ENCODE assay signal across 16 cellular contexts in the genomic region with DNA sequence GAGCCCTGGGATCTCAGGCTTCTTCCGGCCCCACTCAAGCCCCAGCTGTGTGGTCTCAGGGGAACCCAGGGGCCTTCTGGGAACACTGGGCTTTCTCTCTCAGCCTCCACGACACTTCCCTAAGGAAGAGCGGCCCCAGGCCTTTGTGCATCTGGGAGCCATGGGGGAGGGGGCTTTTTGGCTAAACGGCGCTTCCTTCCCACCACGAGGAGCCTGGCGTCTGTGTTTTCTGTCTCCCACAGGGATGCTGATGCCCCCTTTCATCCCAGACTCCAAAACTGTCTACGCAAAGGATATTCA. TPM values are rescaled to one million over a fixed set of nuclear protein-coding genes. Genes with fewer than 3 reads are reported as not detected.
DNase-seq lines count a peak whose midpoint lies in the region; ATAC-seq and TF ChIP-seq lines count a peak whose summit lies in the region.
"Had no signal": no experiment of that assay in that cellular context is flagged by ENCODE, and none has a peak within 500 bp of the region (broad histone marks: within the 10 kb centered on the region; RNA-seq: fewer than 3 reads in every experiment).

No MANE protein-coding gene starts in this region.

- no peak overlapping the region for H3K9ac ChIP-seq in neuronal stem cell (ENCODE audit: low read depth, low read length, poor library complexity)

- peaks cover 0 to 9% of the 10 kb centered on the region in 2 donors for H3K9me3 ChIP-seq in neuronal stem cell (replicated peaks in 1 of 2; ENCODE audit: control insufficient read depth in 2 of 2, insufficient read depth in 1 of 2, low read depth in 1 of 2, low read length in 2 of 2)
- no peaks in the 10 kb centered on the region for H3K9me3 ChIP-seq in spleen
- H3K9me3 ChIP-seq: A549 had no signal

- ATAC-seq in Right ventricle myocardium superior (ENCODE audit: poor library complexity) (no peak), Right ventricle myocardium inferior (no peak)
- ATAC-seq: A549; CD8-positive, alpha-beta T cell had no signal

- no peak overlapping the region for H3K14ac ChIP-seq in neuronal stem cell (ENCODE audit: low read length)

- H3K36me3 ChIP-seq in neuronal stem cell (replicated peaks in 1 of 2; ENCODE audit: control insufficient read depth in 2 of 2, insufficient read depth in 2 of 2, low read length in 2 of 2) (peaks cover 0 to 2% of the 10 kb centered on the region in 2 donors), spleen (no peaks in the 10 kb centered on the region)

- H2BK15ac ChIP-seq in neuronal stem cell (ENCODE audit: low read length): no peak overlapping the region

- H2BK5ac ChIP-seq in neuronal stem cell (ENCODE audit: low read length): no peak overlapping the region

- WGBS in neuronal stem cell (ENCODE audit: extremely low coverage in 2 of 2, insufficient read length in 2 of 2, insufficient replicate concordance in 1 of 2), 2 donors: no CpG with 5 or more reads among the region's 8 CpGs
- WGBS in spleen, 5 donors: 73 to 76% (median 75%) methylated on average over 8 of the region's 8 CpGs

- H2BK120ac ChIP-seq in neuronal stem cell (ENCODE audit: low read depth, low read length): no peak overlapping the region

- intact Hi-C loops in Right ventricle myocardium superior (cut with DNase I) (no loop called here), Right ventricle myocardium inferior (cut with DNase I) (no loop called here), spleen (cut with DNase I; ENCODE audit: low total_unique reads) (no loop called here)

- no peak for TF ChIP-seq CTCF in spleen (IDR thresholded peaks at IDR 0.05 in 8 of 11, conservative IDR thresholded peaks at IDR 0.05 in 3 of 11)

- no peak overlapping the region for H3K4me2 ChIP-seq in neuronal stem cell (ENCODE audit: insufficient read depth, low read length, poor library complexity, severe bottlenecking)
- H3K4me2 ChIP-seq: A549 had no signal

- no peak overlapping the region for H3K27ac ChIP-seq in neuronal stem cell (replicated peaks; ENCODE audit: low read length)
- no peak overlapping the region for H3K27ac ChIP-seq in spleen
- H3K27ac ChIP-seq: 22Rv1, A549, C4-2B had no signal

- no peak overlapping the region for H4K8ac ChIP-seq in neuronal stem cell (ENCODE audit: low read depth, low read length)

- H3K4me1 ChIP-seq in neuronal stem cell (ENCODE audit: control insufficient read depth in 2 of 2, insufficient read depth in 1 of 2, low read depth in 1 of 2, low read length in 2 of 2) (peaks cover 0 to 4% of the 10 kb centered on the region in 2 donors), spleen (peaks cover 0 to 12% (median 0%) of the 10 kb centered on the region in 6 donors)
- H3K4me1 ChIP-seq: A549 had no signal

- TF ChIP-seq POLR2A in spleen (IDR thresholded peaks at IDR 0.05): no peak

- H4K91ac ChIP-seq in neuronal stem cell (ENCODE audit: low read depth, low read length, poor library complexity): no peak overlapping the region

- no peak overlapping the region for H3K4me3 ChIP-seq in neuronal stem cell (ENCODE audit: low read length in 2 of 2)
- H3K4me3 ChIP-seq in spleen: no peak overlapping the region
- H3K4me3 ChIP-seq: A549 had no signal

- H2AK5ac ChIP-seq in neuronal stem cell (ENCODE audit: low read depth, low read length): peak overlapping the region; percentile 97

- H3K27me3 ChIP-seq in neuronal stem cell (ENCODE audit: control insufficient read depth in 3 of 3, insufficient read depth in 3 of 3, low read depth in 1 of 3, low read length in 3 of 3): peaks cover 0 to 11% (median 0%) of the 10 kb centered on the region in 3 experiments
- H3K27me3 ChIP-seq in spleen (replicated peaks in 1 of 7): peaks cover 0 to 48% (median 6%) of the 10 kb centered on the region in 7 donors

- peak overlapping the region; percentile 41 for H2BK12ac ChIP-seq in neuronal stem cell (ENCODE audit: low read length)

- H3K79me1 ChIP-seq in neuronal stem cell (ENCODE audit: low read depth, low read length): peaks cover 7% of the 10 kb centered on the region

- H3K4ac ChIP-seq in neuronal stem cell (ENCODE audit: low read length): no peak overlapping the region

- DNase-seq in Right ventricle myocardium superior (peak; percentile 22), Right ventricle myocardium inferior (ENCODE audit: missing footprints) (no peak), neuronal stem cell (ENCODE audit: low spot score) (no peak), spleen (peak; percentile 51), NCI-H1436 (lab: John Stamatoyannopoulos, UW) (no peak), activated gamma-delta T cell treated with Interleukin-2 at 50 U/mL for 16 hours (no peak)
- DNase-seq: AML-193; Caco-2; Calu3; CD4-positive, alpha-beta T cell; CD8-positive, alpha-beta T cell; DMS79 treated with DMSO at 0.1 percent for 48 hours; GF-D8 had no signal

- H2AFZ ChIP-seq in neuronal stem cell (ENCODE audit: low read length): no peak overlapping the region

- H3K18ac ChIP-seq in neuronal stem cell (ENCODE audit: low read length): peak overlapping the region; percentile 81

- no peak overlapping the region for H3K23ac ChIP-seq in neuronal stem cell (ENCODE audit: low read depth, low read length, poor library complexity)

RNA-seq across cellular contexts. Expression of gene TMEM255B, which starts 24.2 kb away (rescaled TPM):
- total RNA-seq in Right ventricle myocardium superior: 6.9 TPM
- total RNA-seq in Right ventricle myocardium inferior: 9.8 TPM
- polyA plus RNA-seq in neuronal stem cell (2013, experiment 1 of 2): 2.5 TPM
- 2.2 TPM for polyA plus RNA-seq in neuronal stem cell (2013, experiment 2 of 2)
- 10 to 100 TPM in 6 of 7 donors, 1 to 10 TPM in 1; 5.7 to 26.9 (median 22.2) TPM for total RNA-seq in spleen
- polyA plus RNA-seq in spleen: 10 to 100 TPM in 2 of 3 donors, 1 to 10 TPM in 1; 6.0 to 13.0 (median 10.3) TPM
- total RNA-seq: Calu3 had no signal

Comparison
In these comparisons a context has a peak if more than half of its experiments do, and no peak if none do; other contexts are left out.
1. DNase-seq: peak in Right ventricle myocardium superior (single experiment) and spleen (single experiment); none in Right ventricle myocardium inferior (single experiment), neuronal stem cell (single experiment), NCI-H1436 (single experiment) and activated gamma-delta T cell treated with Interleukin-2 at 50 U/mL for 16 hours (single experiment).